ENCODE assay signal across 26 cellular contexts in genomic region chr20:57688295-57688694, GRCh38. TPM values are rescaled to one million over a fixed set of nuclear protein-coding genes. Genes with fewer than 3 reads are reported as not detected.
DNase-seq lines count a peak whose midpoint lies in the region; ATAC-seq, FAIRE-seq and TF ChIP-seq lines count a peak whose summit lies in the region.
"Had no signal": no experiment of that assay in that cellular context is flagged by ENCODE, and none has a peak within 500 bp of the region (broad histone marks: within the 10 kb centered on the region; RNA-seq: fewer than 3 reads in every experiment).

No MANE protein-coding gene starts in this region.

- H3K27ac ChIP-seq in A549 = peak overlapping the region; percentile 43 to 97; a peak in 5 of 6 replicates
- peak overlapping the region; percentile 96 for H3K27ac ChIP-seq in PC-9
- peak overlapping the region; percentile 97 for H3K27ac ChIP-seq in smooth muscle cell (ENCODE audit: low read depth)
- H3K27ac ChIP-seq: ovary had no signal

- H3K9me2 ChIP-seq in PC-9 (ENCODE audit: insufficient read depth) = no peaks in the 10 kb centered on the region

- ATAC-seq in A549 (no peak), GM21526 (IDR thresholded peaks at IDR 0.05; ENCODE audit: low FRiP score, unreplicated experiment) (no peak)
- ATAC-seq: activated naive CD8-positive, alpha-beta T cell treated with anti-CD3 and anti-CD28 coated beads, Interleukin-2, amount 50 U/mL, for 24 hours; body of pancreas; stimulated activated effector memory CD8-positive, alpha-beta T cell treated with anti-CD3 and anti-CD28 coated beads, Interleukin-12 subunit alpha, Interleukin-12 subunit beta, amount 100 ng/mL, for 72 hours had no signal

- H3K9me3 Mint-ChIP-seq in chondrocyte (ENCODE audit: low read depth) = no peaks in the 10 kb centered on the region
- no peaks in the 10 kb centered on the region for H3K9me3 Mint-ChIP-seq in activated naive CD4-positive, alpha-beta T cell treated with anti-CD3 and anti-CD28 coated beads, Interleukin-2, amount 10 ng/mL, durations not matched to agents 7 days and 5 days
- H3K9me3 Mint-ChIP-seq: activated naive CD8-positive, alpha-beta T cell treated with anti-CD3 and anti-CD28 coated beads, Interleukin-2, amount 50 U/mL, for 24 hours; stimulated activated effector memory CD8-positive, alpha-beta T cell treated with anti-CD3 and anti-CD28 coated beads, Interleukin-12 subunit alpha, Interleukin-12 subunit beta, amount 100 ng/mL, for 72 hours; T-helper 2 cell treated with Interferon-gamma antibody and Interleukin-4, amounts not matched to agents 5 μg/mL and 100 μg/mL, for 36 hours had no signal

- peaks cover 6% of the 10 kb centered on the region for H3K36me3 Mint-ChIP-seq in chondrocyte (ENCODE audit: low read depth)
- no peaks in the 10 kb centered on the region for H3K36me3 Mint-ChIP-seq in activated naive CD4-positive, alpha-beta T cell treated with anti-CD3 and anti-CD28 coated beads, Interleukin-2, amount 10 ng/mL, durations not matched to agents 7 days and 5 days
- H3K36me3 Mint-ChIP-seq: stimulated activated effector memory CD8-positive, alpha-beta T cell treated with anti-CD3 and anti-CD28 coated beads, Interleukin-12 subunit alpha, Interleukin-12 subunit beta, amount 100 ng/mL, for 72 hours had no signal

- H3F3A ChIP-seq in PC-9 (ENCODE audit: insufficient read depth, low read depth) (peaks cover 88% of the 10 kb centered on the region), smooth muscle cell (ENCODE audit: low read depth) (peaks cover 4% of the 10 kb centered on the region)

- TF ChIP-seq RAD21 in A549 (conservative IDR thresholded peaks at IDR 0.05 in 1 of 2, IDR thresholded peaks at IDR 0.05 in 1 of 2) = no peak

- no peak for FAIRE-seq in A549 (lab: Jason Lieb, UNC)
- FAIRE-seq: GM19239 had no signal

- H3K9ac ChIP-seq in smooth muscle cell (ENCODE audit: low read depth) = no peak overlapping the region

- H3K36me3 ChIP-seq in PC-9 (ENCODE audit: low read depth) (peaks cover 51% of the 10 kb centered on the region), smooth muscle cell (ENCODE audit: low read depth) (no peaks in the 10 kb centered on the region)
- H3K36me3 ChIP-seq: heart left ventricle, ovary had no signal

- CTCF ChIA-PET in A549 (lab: Yijun Ruan, JAX) = interaction anchor here (1.7 kb wide), 1 partner anchor 20 kb away, joined by 5 read pairs; no protein-coding TSS in a partner anchor
- CTCF ChIA-PET in PC-9 (lab: Charles Lee) = interaction anchor here (1.2 kb wide), 1 partner anchor 66 kb away, joined by 3 read pairs; no protein-coding TSS in a partner anchor
- CTCF ChIA-PET in activated naive CD4-positive, alpha-beta T cell treated with anti-CD3 and anti-CD28 coated beads, Interleukin-2, amount 10 ng/mL, durations not matched to agents 7 days and 5 days (lab: Charles Lee) = interaction anchor here (0.5 kb wide), 1 partner anchor 1803 kb away, joined by 3 read pairs; no protein-coding TSS in a partner anchor

- WGBS in A549 (ENCODE audit: missing lambda C conversion rate) = 82% methylated on average over 5 of the region's 5 CpGs
- 92% methylated on average over 5 of the region's 5 CpGs for whole genome bisulfite sequencing in smooth muscle cell (ENCODE audit: low lambda C conversion rate)

- H3K79me2 ChIP-seq in PC-9 (ENCODE audit: low read depth) = peaks cover 94% of the 10 kb centered on the region
- H3K79me2 ChIP-seq in smooth muscle cell (ENCODE audit: low read depth) = peaks cover 99% of the 10 kb centered on the region

- intact Hi-C loops in PC-9 (cut with micrococcal nuclease; ENCODE audit: unreplicated experiment) = no loop called here

- no TSS peak for BruUV-seq in PC-9 (replicated peaks; lab: Mats Ljungman, UMichigan)

- POLR2A ChIA-PET in A549 (lab: Yijun Ruan, JAX) = no interaction called here
- POLR2A ChIA-PET in PC-9 (lab: Charles Lee; ENCODE audit: unreplicated experiment) = interaction anchor here (0.6 to 1.3 kb wide), 2 partner anchors 10 to 20 kb away, joined by 3 to 16 read pairs; no protein-coding TSS in a partner anchor

- H3K27me3 ChIP-seq in PC-9 (ENCODE audit: insufficient read depth, low read depth) (no peaks in the 10 kb centered on the region), smooth muscle cell (ENCODE audit: low read depth) (no peaks in the 10 kb centered on the region)
- H3K27me3 ChIP-seq: body of pancreas, heart left ventricle, ovary had no signal

- DNase-seq in A549 (ENCODE audit: low read depth in 1 of 2, low spot score in 1 of 2) (no peak), PC-9 (no peak), chondrocyte (ENCODE audit: low spot score) (no peak), smooth muscle cell (lab: John Stamatoyannopoulos, UW; ENCODE audit: unreplicated experiment) (no peak), SKM-1 treated with dmso at 0.1 percent for 144 hours (lab: John Stamatoyannopoulos, UW; ENCODE audit: unreplicated experiment) (no peak)
- no peak for DNase-seq in stimulated activated CD4-positive, alpha-beta T cell treated with anti-CD3 and anti-CD28 coated beads, Interleukin-4, amount 100 ng/mL, for 4 hours
- DNase-seq in activated naive CD4-positive, alpha-beta T cell treated with anti-CD3 and anti-CD28 coated beads, Interleukin-2, amount 10 ng/mL, durations not matched to agents 7 days and 5 days = no peak
- DNase-seq: activated CD4-positive, alpha-beta T cell treated with anti-CD3 and anti-CD28 coated beads for 48 hours; activated CD8-positive, alpha-beta memory T cell treated with anti-CD3 and anti-CD28 coated beads for 24 hours; activated gamma-delta T cell treated with Interleukin-2 at 50 U/mL for 16 hours; activated naive CD8-positive, alpha-beta T cell treated with anti-CD3 and anti-CD28 coated beads, Interleukin-2, amount 50 U/mL, for 24 hours; COR-L47; DMS79 treated with DMSO at 0.1 percent for 48 hours; erythroblast; IMR-90; NCI-H187 treated with DMSO at 0.1 percent for 48 hours; stimulated activated CD4-positive, alpha-beta T cell treated with anti-CD3 and anti-CD28 coated beads, Interleukin-12 subunit alpha, Interleukin-12 subunit beta, amount 100 ng/mL, for 4 hours; stimulated activated CD4-positive, alpha-beta T cell treated with anti-CD3 and anti-CD28 coated beads, Interleukin-4, amount 100 ng/mL, for 1 hour had no signal

- peak overlapping the region; percentile 12 for H3K27ac Mint-ChIP-seq in chondrocyte (ENCODE audit: unreplicated experiment)
- H3K27ac Mint-ChIP-seq in activated naive CD4-positive, alpha-beta T cell treated with anti-CD3 and anti-CD28 coated beads, Interleukin-2, amount 10 ng/mL, durations not matched to agents 7 days and 5 days = no peak overlapping the region
- H3K27ac Mint-ChIP-seq: activated naive CD8-positive, alpha-beta T cell treated with anti-CD3 and anti-CD28 coated beads, Interleukin-2, amount 50 U/mL, for 24 hours; stimulated activated effector memory CD8-positive, alpha-beta T cell treated with anti-CD3 and anti-CD28 coated beads, Interleukin-12 subunit alpha, Interleukin-12 subunit beta, amount 100 ng/mL, for 72 hours; T-helper 2 cell treated with Interferon-gamma antibody and Interleukin-4, amounts not matched to agents 5 μg/mL and 100 μg/mL, for 36 hours had no signal

- TF ChIP-seq EP300 in A549 (IDR thresholded peaks at IDR 0.05) = no peak

- no peak overlapping the region for H2AFZ ChIP-seq in PC-9
- no peak overlapping the region for H2AFZ ChIP-seq in smooth muscle cell (ENCODE audit: low read depth)

- H4K20me1 ChIP-seq in PC-9 (ENCODE audit: insufficient read depth) (no peaks in the 10 kb centered on the region), smooth muscle cell (ENCODE audit: low read depth) (peaks cover 100% of the 10 kb centered on the region)

- H3K4me2 ChIP-seq in A549 (peak overlapping the region; percentile 36), PC-9 (peak overlapping the region; percentile 80), smooth muscle cell (no peak overlapping the region)

- H3K4me3 Mint-ChIP-seq in chondrocyte (ENCODE audit: unreplicated experiment) = no peak overlapping the region
- H3K4me3 Mint-ChIP-seq in activated naive CD4-positive, alpha-beta T cell treated with anti-CD3 and anti-CD28 coated beads, Interleukin-2, amount 10 ng/mL, durations not matched to agents 7 days and 5 days = no peak overlapping the region
- H3K4me3 Mint-ChIP-seq: activated naive CD8-positive, alpha-beta T cell treated with anti-CD3 and anti-CD28 coated beads, Interleukin-2, amount 50 U/mL, for 24 hours; stimulated activated effector memory CD8-positive, alpha-beta T cell treated with anti-CD3 and anti-CD28 coated beads, Interleukin-12 subunit alpha, Interleukin-12 subunit beta, amount 100 ng/mL, for 72 hours; T-helper 2 cell treated with Interferon-gamma antibody and Interleukin-4, amounts not matched to agents 5 μg/mL and 100 μg/mL, for 36 hours had no signal

- peaks cover 94% of the 10 kb centered on the region for H3K4me1 Mint-ChIP-seq in chondrocyte (ENCODE audit: low read depth)
- H3K4me1 Mint-ChIP-seq in activated naive CD4-positive, alpha-beta T cell treated with anti-CD3 and anti-CD28 coated beads, Interleukin-2, amount 10 ng/mL, durations not matched to agents 7 days and 5 days = no peaks in the 10 kb centered on the region

- H3K4me1 ChIP-seq in A549 (peaks cover 100% of the 10 kb centered on the region), PC-9 (replicated peaks; ENCODE audit: insufficient read depth) (peaks cover 97% of the 10 kb centered on the region), smooth muscle cell (ENCODE audit: low read depth) (peaks cover 23% of the 10 kb centered on the region)

- H3K4me3 ChIP-seq in A549 (no peak overlapping the region), PC-9 (no peak overlapping the region; the same call in 1 of the 2 replicates), smooth muscle cell (no peak overlapping the region)
- H3K4me3 ChIP-seq: body of pancreas, heart left ventricle, lung, ovary had no signal

- no peak for TF ChIP-seq POLR2A in A549 (IDR thresholded peaks at IDR 0.05; ENCODE audit: low read length)

- TF ChIP-seq CTCF in A549 (IDR thresholded peaks at IDR 0.05) (no peak), PC-9 (conservative IDR thresholded peaks at IDR 0.05) (no peak), chondrocyte (IDR thresholded peaks at IDR 0.05) (no peak), smooth muscle cell (IDR thresholded peaks at IDR 0.05; ENCODE audit: borderline replicate concordance, insufficient read depth, poor library complexity, severe bottlenecking) (no peak)

- H3K27me3 Mint-ChIP-seq in chondrocyte (ENCODE audit: low read depth) = no peaks in the 10 kb centered on the region
- H3K27me3 Mint-ChIP-seq in activated naive CD4-positive, alpha-beta T cell treated with anti-CD3 and anti-CD28 coated beads, Interleukin-2, amount 10 ng/mL, durations not matched to agents 7 days and 5 days = peaks cover 13% of the 10 kb centered on the region
- H3K27me3 Mint-ChIP-seq: activated naive CD8-positive, alpha-beta T cell treated with anti-CD3 and anti-CD28 coated beads, Interleukin-2, amount 50 U/mL, for 24 hours had no signal

- H3K9me3 ChIP-seq in A549 = no peaks in the 10 kb centered on the region
- H3K9me3 ChIP-seq in PC-9 (ENCODE audit: insufficient read depth, low read depth) = no peaks in the 10 kb centered on the region
- H3K9me3 ChIP-seq in smooth muscle cell (replicated peaks; ENCODE audit: low read depth) = no peaks in the 10 kb centered on the region
- H3K9me3 ChIP-seq: body of pancreas, heart left ventricle, ovary had no signal

RNA-seq across cellular contexts. Expression of gene PMEPA1, which starts 21.5 kb away (rescaled TPM):
- polyA plus RNA-seq in A549 (2011; rRNA removed) = 131 and 150 TPM in 2 replicates
- polyA plus RNA-seq in A549 (2012; cell fraction: cytosol; rRNA removed) = 145 and 229 TPM in 2 replicates
- 263 and 339 TPM in 2 replicates for polyA plus RNA-seq in A549 (2012; cell fraction: nucleus; rRNA removed)
- 114 to 152 TPM (median 147 TPM) in 3 replicates for polyA plus RNA-seq in A549 (2017; fragmentation: RNase III; extraction: RNeasy Plus Mini Kit Qiagen cat#74134 plus additional on column Dnase treatment)
- polyA minus RNA-seq in A549 (2011; rRNA and poly(A)+ RNA removed) = 151 and 188 TPM in 2 replicates
- 163 and 177 TPM in 2 replicates for total RNA-seq in PC-9 (2021)
- total RNA-seq in chondrocyte = 151 to 298 TPM (median 163 TPM) in 3 replicates
- 26.6 and 37.2 TPM in 2 replicates for total RNA-seq in smooth muscle cell
- polyA plus RNA-seq in smooth muscle cell = 81.9 and 143 TPM in 2 replicates
